ENCODE assay signal across 1 cellular context in genomic region chr1:203136409-203137042, GRCh38.
TF ChIP-seq lines count a peak whose summit lies in the region.

No MANE protein-coding gene starts in this region.

TF ChIP-seq in H1, 55 proteins besides CTCF, POLR2A, EP300 and RAD21:
- TF ChIP-seq TCF12 (IDR thresholded peaks at IDR 0.05; ENCODE audit: low read depth, low read length) (no peak), FOSL1 (IDR thresholded peaks at IDR 0.05; ENCODE audit: insufficient read depth, low read depth, low read length) (no peak)
